8 cellular contexts compared by ENCODE assay signal in the genomic region with DNA sequence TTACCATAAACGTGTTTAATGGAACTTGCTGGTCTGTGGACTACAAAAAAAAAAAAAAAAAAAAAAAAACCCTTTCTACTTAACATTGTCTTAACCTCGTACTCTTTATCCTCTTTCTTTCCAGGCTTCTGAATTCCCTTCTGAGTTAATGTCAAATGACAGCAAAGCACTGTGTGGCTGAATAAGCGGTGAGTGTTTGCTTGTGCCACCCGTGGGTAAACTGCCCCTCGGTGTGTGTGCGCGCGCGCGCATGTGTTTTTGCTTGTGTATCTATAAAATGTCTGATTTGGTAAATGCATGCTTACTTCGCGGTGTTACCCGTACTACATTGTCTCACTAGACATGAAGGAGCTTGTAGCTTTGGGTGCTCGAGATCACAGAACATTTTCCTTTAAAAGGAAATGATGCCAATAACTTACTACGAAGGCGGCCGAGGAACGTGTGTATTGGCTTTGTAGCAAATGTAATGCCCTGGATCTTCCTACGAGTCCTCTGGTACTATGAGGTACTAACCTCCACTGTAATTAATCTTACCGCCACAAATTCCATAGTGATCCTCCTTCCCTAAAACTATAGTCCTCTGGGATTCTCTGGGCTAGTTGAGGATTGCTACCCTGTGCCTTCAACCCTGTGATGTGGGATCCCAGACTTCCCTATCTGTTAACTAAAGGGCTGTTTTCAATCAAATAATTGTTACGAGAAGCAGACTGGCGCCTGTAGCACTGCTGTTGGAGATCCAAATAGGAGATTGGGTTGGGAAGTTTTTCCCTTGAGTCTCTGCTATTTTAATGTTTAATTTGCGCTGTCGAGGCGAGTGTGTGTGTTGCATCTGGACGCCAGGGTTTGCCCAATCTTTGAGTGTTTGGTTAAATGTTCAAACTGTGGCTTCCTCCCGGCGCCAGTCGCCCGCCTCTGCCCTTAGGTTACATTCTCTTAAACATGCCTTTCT. TPM values are rescaled to one million over a fixed set of nuclear protein-coding genes. Genes with fewer than 3 reads are reported as not detected.
DNase-seq lines count a peak whose midpoint lies in the region; ATAC-seq and TF ChIP-seq lines count a peak whose summit lies in the region.

No MANE protein-coding gene starts in this region.

- H3K4me3 ChIP-seq in stomach smooth muscle (ENCODE audit: low read length in 2 of 2): peak overlapping the region; percentile 97 to 99

- CTCF ChIA-PET in activated B cell treated with CpG ODN at 0.5 μM for 24 hours (lab: Charles Lee): interaction anchor here (0.7 to 1.8 kb wide), 3 partner anchors 158 to 1682 kb away, joined by 3 to 7 read pairs (median 4); no protein-coding TSS in a partner anchor

- intact Hi-C loops in activated B cell treated with CpG ODN at 0.5 μM for 24 hours (cut with micrococcal nuclease): loop anchor here (2.0 to 10.0 kb wide), 6 partner anchors 138 to 1011 kb away; no protein-coding TSS in a partner anchor
- intact Hi-C loops in dendritic cell treated with granulocyte-macrophage colony-stimulating factor and Interleukin-4, amounts not matched to agents 40 ng/mL and 50 ng/mL, for 4 days (cut with micrococcal nuclease): loop anchor here (2.0 to 10.0 kb wide), 3 partner anchors 106 to 378 kb away; no protein-coding TSS in a partner anchor

- no peak for TF ChIP-seq POLR2A in GM18505 (IDR thresholded peaks at IDR 0.05; ENCODE audit: borderline replicate concordance, extremely low read depth, insufficient read depth, insufficient read length)

- H3K27ac ChIP-seq in stomach smooth muscle (ENCODE audit: low read length): peak overlapping the region; percentile 53

- no peak for TF ChIP-seq CTCF in activated B cell treated with CpG ODN at 0.5 μM for 24 hours (IDR thresholded peaks at IDR 0.05)

- ATAC-seq in activated B cell treated with CpG ODN at 0.5 μM for 24 hours (ENCODE audit: low read depth) (no peak), memory B cell (ENCODE audit: low read depth) (no peak), GM21447 (IDR thresholded peaks at IDR 0.05; ENCODE audit: unreplicated experiment) (no peak), GM18505 (IDR thresholded peaks at IDR 0.05; ENCODE audit: unreplicated experiment) (no peak)

- no peaks in the 10 kb centered on the region for H3K36me3 Mint-ChIP-seq in activated B cell treated with CpG ODN at 0.5 μM for 24 hours (ENCODE audit: low read depth)
- peaks cover 13% of the 10 kb centered on the region for H3K36me3 Mint-ChIP-seq in dendritic cell treated with granulocyte-macrophage colony-stimulating factor and Interleukin-4, amounts not matched to agents 40 ng/mL and 50 ng/mL, for 4 days (ENCODE audit: low read depth)
- H3K36me3 Mint-ChIP-seq in memory B cell: no peaks in the 10 kb centered on the region

- no peaks in the 10 kb centered on the region for H3K36me3 ChIP-seq in stomach smooth muscle (ENCODE audit: control insufficient read depth in 2 of 2, insufficient read depth in 2 of 2, low read length in 2 of 2)

- peaks cover 36% of the 10 kb centered on the region for H3K4me1 ChIP-seq in stomach smooth muscle (ENCODE audit: control insufficient read depth, insufficient read depth, low read length)

- H3K27ac Mint-ChIP-seq in activated B cell treated with CpG ODN at 0.5 μM for 24 hours: no peak overlapping the region
- peak overlapping the region; percentile 94 for H3K27ac Mint-ChIP-seq in dendritic cell treated with granulocyte-macrophage colony-stimulating factor and Interleukin-4, amounts not matched to agents 40 ng/mL and 50 ng/mL, for 4 days
- peak overlapping the region; percentile 8 for H3K27ac Mint-ChIP-seq in memory B cell

- POLR2A ChIA-PET in activated B cell treated with CpG ODN at 0.5 μM for 24 hours (lab: Charles Lee): interaction anchor here (0.7 to 2.1 kb wide), 3 partner anchors 133 to 294 kb away, joined by 4 to 13 read pairs (median 6); no protein-coding TSS in a partner anchor

- H3K4me3 Mint-ChIP-seq in activated B cell treated with CpG ODN at 0.5 μM for 24 hours (peak overlapping the region; percentile 85), memory B cell (peak overlapping the region; percentile 84)
- H3K4me3 Mint-ChIP-seq in dendritic cell treated with granulocyte-macrophage colony-stimulating factor and Interleukin-4, amounts not matched to agents 40 ng/mL and 50 ng/mL, for 4 days: peak overlapping the region; percentile 95

- no peaks in the 10 kb centered on the region for H3K27me3 ChIP-seq in stomach smooth muscle (ENCODE audit: control insufficient read depth in 1 of 2, insufficient read depth in 2 of 2, low read length in 2 of 2)

- peaks cover 48% of the 10 kb centered on the region for H3K4me1 Mint-ChIP-seq in activated B cell treated with CpG ODN at 0.5 μM for 24 hours
- peaks cover 57% of the 10 kb centered on the region for H3K4me1 Mint-ChIP-seq in dendritic cell treated with granulocyte-macrophage colony-stimulating factor and Interleukin-4, amounts not matched to agents 40 ng/mL and 50 ng/mL, for 4 days (ENCODE audit: low read depth)
- H3K4me1 Mint-ChIP-seq in memory B cell: peaks cover 26% of the 10 kb centered on the region

- H3K9me3 Mint-ChIP-seq in activated B cell treated with CpG ODN at 0.5 μM for 24 hours (no peaks in the 10 kb centered on the region), memory B cell (no peaks in the 10 kb centered on the region)
- no peaks in the 10 kb centered on the region for H3K9me3 Mint-ChIP-seq in dendritic cell treated with granulocyte-macrophage colony-stimulating factor and Interleukin-4, amounts not matched to agents 40 ng/mL and 50 ng/mL, for 4 days

- H3K27me3 Mint-ChIP-seq in activated B cell treated with CpG ODN at 0.5 μM for 24 hours (peaks cover 51% of the 10 kb centered on the region), memory B cell (peaks cover 37% of the 10 kb centered on the region)
- peaks cover 5% of the 10 kb centered on the region for H3K27me3 Mint-ChIP-seq in dendritic cell treated with granulocyte-macrophage colony-stimulating factor and Interleukin-4, amounts not matched to agents 40 ng/mL and 50 ng/mL, for 4 days

- H3K9me3 ChIP-seq in stomach smooth muscle (ENCODE audit: control insufficient read depth in 2 of 2, low read length in 2 of 2): no peaks in the 10 kb centered on the region

- peak overlapping the region; percentile 87 to 98 for H3K9ac ChIP-seq in stomach smooth muscle (ENCODE audit: low read length in 2 of 2)

- DNase-seq in EL (peak; percentile 54), NCI-H2029 treated with DMSO at 0.1 percent for 48 hours (lab: John Stamatoyannopoulos, UW) (peak; percentile 79), activated B cell treated with CpG ODN at 0.5 μM for 24 hours (no peak), memory B cell (ENCODE audit: low spot score in 2 of 2) (no peak)

RNA-seq across cellular contexts. Expression of a gene that starts 1.1 kb away (rescaled TPM):
- total RNA-seq in activated B cell treated with CpG ODN at 0.5 μM for 24 hours: 6.4 and 8.1 TPM in 2 replicates

Comparison
In these comparisons a context has a peak if more than half of its experiments do, and no peak if none do; other contexts are left out.
1. DNase-seq: peak in EL (single experiment) and NCI-H2029 treated with DMSO at 0.1 percent for 48 hours (single experiment); none in activated B cell treated with CpG ODN at 0.5 μM for 24 hours (single experiment) and memory B cell (0 of 2).
2. Peak in every context shown above with its lines, with median percentiles within 50 percentile points of each other: H3K4me3 Mint-ChIP-seq.